ENCODE assay signal across 8 cellular contexts in the genomic region with DNA sequence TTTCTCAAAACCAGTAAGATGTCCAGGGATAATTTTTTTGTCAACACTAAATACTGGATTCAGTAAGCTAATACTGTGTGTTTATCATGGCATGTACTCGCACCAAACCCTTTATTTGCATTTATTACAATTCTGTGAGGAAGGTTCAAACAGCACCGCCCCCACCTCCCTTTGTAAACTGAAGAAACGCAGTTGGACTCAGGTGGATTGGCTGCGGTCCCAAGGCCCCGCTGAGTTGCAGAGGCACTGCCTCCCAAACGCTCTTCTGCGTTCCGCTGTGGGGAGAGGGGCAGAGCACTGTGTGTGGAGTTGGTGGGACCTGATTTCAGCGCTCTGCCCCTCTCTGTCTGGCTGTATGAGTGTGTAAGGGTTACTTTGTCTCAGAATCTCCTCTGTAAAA. TPM values are rescaled to one million over a fixed set of nuclear protein-coding genes. Genes with fewer than 3 reads are reported as not detected.
A peak's percentile ranks its signal among the peaks of the same experiment; 100 is the strongest.
DNase-seq lines count a peak whose midpoint lies in the region; ATAC-seq and TF ChIP-seq lines count a peak whose summit lies in the region.

No MANE protein-coding gene starts in this region.

- peaks cover 22% of the 10 kb centered on the region for H3K4me1 Mint-ChIP-seq in activated CD8-positive, alpha-beta T cell treated with anti-CD3 and anti-CD28 coated beads, Interleukin-2, amount 10 ng/mL, durations not matched to agents 7 days and 5 days (ENCODE audit: low read depth)
- peaks cover 4 to 23% (median 12%) of the 10 kb centered on the region in 4 donors for H3K4me1 Mint-ChIP-seq in naive thymus-derived CD8-positive, alpha-beta T cell

- H3K4me3 Mint-ChIP-seq in activated CD8-positive, alpha-beta T cell treated with anti-CD3 and anti-CD28 coated beads, Interleukin-2, amount 10 ng/mL, durations not matched to agents 7 days and 5 days = peak overlapping the region; percentile 88
- peak overlapping the region; percentile 66 to 90 (median 82) for H3K4me3 Mint-ChIP-seq in naive thymus-derived CD8-positive, alpha-beta T cell

- no peaks in the 10 kb centered on the region for H3K9me3 Mint-ChIP-seq in activated CD8-positive, alpha-beta T cell treated with anti-CD3 and anti-CD28 coated beads, Interleukin-2, amount 10 ng/mL, durations not matched to agents 7 days and 5 days (ENCODE audit: insufficient read depth)
- H3K9me3 Mint-ChIP-seq in naive thymus-derived CD8-positive, alpha-beta T cell = no peaks in the 10 kb centered on the region

- H3K4me3 ChIP-seq in GM06990 (replicated peaks; ENCODE audit: low read depth, low read length) (peak overlapping the region; percentile 75), Karpas-422 (ENCODE audit: low read length) (peak overlapping the region; percentile 75)

- DNase-seq in GM06990 (ENCODE audit: extremely low read depth, insufficient read length) = peak; percentile 46
- DNase-seq in Karpas-422 = no peak
- DNase-seq in activated CD8-positive, alpha-beta T cell treated with anti-CD3 and anti-CD28 coated beads, Interleukin-2, amount 10 ng/mL, durations not matched to agents 7 days and 5 days = no peak
- DNase-seq in naive thymus-derived CD8-positive, alpha-beta T cell = no peak
- no peak for DNase-seq in effector CD8-positive, alpha-beta T cell (lab: John Stamatoyannopoulos, UW)
- DNase-seq in ecto neural progenitor cell (ENCODE audit: low spot score) = no peak
- no peak for DNase-seq in SKM-1 (lab: John Stamatoyannopoulos, UW; ENCODE audit: unreplicated experiment)

- H3K4me1 ChIP-seq in Karpas-422 (ENCODE audit: low read length) = peaks cover 20% of the 10 kb centered on the region

- CTCF ChIA-PET in activated CD8-positive, alpha-beta T cell treated with anti-CD3 and anti-CD28 coated beads, Interleukin-2, amount 10 ng/mL, durations not matched to agents 7 days and 5 days (lab: Charles Lee) = interaction anchor here (0.7 to 7.3 kb wide), 27 partner anchors 8 to 599 kb away, joined by 3 to 154 read pairs (median 5); a partner anchor contains a TSS

- no peaks in the 10 kb centered on the region for H4K20me1 ChIP-seq in Karpas-422 (ENCODE audit: insufficient read depth, low read depth, low read length)

- H3K9ac ChIP-seq in Karpas-422 (ENCODE audit: low read length) = peak overlapping the region; percentile 95

- TF ChIP-seq CTCF in GM06990 (IDR thresholded peaks at IDR 0.05; ENCODE audit: insufficient read depth, low read length, poor library complexity, severe bottlenecking) = no peak

- peaks cover 52% of the 10 kb centered on the region for H3K36me3 Mint-ChIP-seq in activated CD8-positive, alpha-beta T cell treated with anti-CD3 and anti-CD28 coated beads, Interleukin-2, amount 10 ng/mL, durations not matched to agents 7 days and 5 days (ENCODE audit: low read depth)
- peaks cover 0 to 21% (median 0%) of the 10 kb centered on the region in 3 donors for H3K36me3 Mint-ChIP-seq in naive thymus-derived CD8-positive, alpha-beta T cell

- no peaks in the 10 kb centered on the region for H3K9me2 ChIP-seq in Karpas-422 (replicated peaks; ENCODE audit: insufficient read depth, low read length)

- H3K36me3 ChIP-seq in GM06990 (ENCODE audit: control insufficient read depth, insufficient read depth, low read length) (peaks cover 27% of the 10 kb centered on the region), Karpas-422 (ENCODE audit: insufficient read depth, low read length) (peaks cover 5% of the 10 kb centered on the region)

- H3K79me2 ChIP-seq in Karpas-422 (ENCODE audit: low read length) = peaks cover 20% of the 10 kb centered on the region

- no peak for ATAC-seq in activated CD8-positive, alpha-beta T cell treated with anti-CD3 and anti-CD28 coated beads, Interleukin-2, amount 10 ng/mL, durations not matched to agents 7 days and 5 days
- no peak for ATAC-seq in naive thymus-derived CD8-positive, alpha-beta T cell
- ATAC-seq in GM18867 (IDR thresholded peaks at IDR 0.05; ENCODE audit: unreplicated experiment) = no peak

- H3K27me3 Mint-ChIP-seq in activated CD8-positive, alpha-beta T cell treated with anti-CD3 and anti-CD28 coated beads, Interleukin-2, amount 10 ng/mL, durations not matched to agents 7 days and 5 days (ENCODE audit: low read depth) = no peaks in the 10 kb centered on the region
- no peaks in the 10 kb centered on the region for H3K27me3 Mint-ChIP-seq in naive thymus-derived CD8-positive, alpha-beta T cell

- POLR2A ChIA-PET in activated CD8-positive, alpha-beta T cell treated with anti-CD3 and anti-CD28 coated beads, Interleukin-2, amount 10 ng/mL, durations not matched to agents 7 days and 5 days (lab: Charles Lee) = interaction anchor here (0.6 to 4.6 kb wide), 8 partner anchors 10 to 761 kb away, joined by 3 to 93 read pairs (median 6); a partner anchor contains a TSS
- POLR2A ChIA-PET in naive thymus-derived CD8-positive, alpha-beta T cell (lab: Charles Lee) = interaction anchor here (0.6 to 4.4 kb wide), 3 partner anchors 22 to 66 kb away, joined by 4 to 56 read pairs (median 6); a partner anchor contains a TSS

- H3K27ac ChIP-seq in Karpas-422 (ENCODE audit: low read length) = peak overlapping the region; percentile 93; the same call in 1 of the 2 replicates

- peak overlapping the region; percentile 97 for H3K27ac Mint-ChIP-seq in activated CD8-positive, alpha-beta T cell treated with anti-CD3 and anti-CD28 coated beads, Interleukin-2, amount 10 ng/mL, durations not matched to agents 7 days and 5 days
- H3K27ac Mint-ChIP-seq in naive thymus-derived CD8-positive, alpha-beta T cell = peak overlapping the region in 8 of 10 donors; percentile 20 to 97 (median 44)

- H3K9me3 ChIP-seq in Karpas-422 (ENCODE audit: low read length) = no peaks in the 10 kb centered on the region

- no peak overlapping the region for H2AFZ ChIP-seq in Karpas-422 (ENCODE audit: low read length)

- peak overlapping the region; percentile 97 for H3K4me2 ChIP-seq in Karpas-422 (ENCODE audit: low read depth, low read length, poor library complexity, severe bottlenecking)

- H3K27me3 ChIP-seq in GM06990 (replicated peaks; ENCODE audit: control insufficient read depth, insufficient read depth, low read length) = no peaks in the 10 kb centered on the region
- H3K27me3 ChIP-seq in Karpas-422 (ENCODE audit: low read length) = no peaks in the 10 kb centered on the region

RNA-seq across cellular contexts. Expression of a gene that starts 1.2 kb away (rescaled TPM):
- total RNA-seq in Karpas-422 (2014; rRNA removed; shearing (Covaris generic); ENCODE audit: low replicate concordance) = 25.3 and 32.9 TPM in 2 replicates
- 10 to 100 TPM; 30.1 to 31.9 TPM for total RNA-seq in activated CD8-positive, alpha-beta T cell treated with anti-CD3 and anti-CD28 coated beads, Interleukin-2, amount 10 ng/mL, durations not matched to agents 7 days and 5 days
- 10 to 100 TPM; 15.7 to 15.8 TPM for total RNA-seq in naive thymus-derived CD8-positive, alpha-beta T cell
- 1 to 10 TPM; 2.2 to 4.7 (median 3.1) TPM for polyA plus RNA-seq in naive thymus-derived CD8-positive, alpha-beta T cell

RNA-seq across cellular contexts. Expression of a gene that starts 20.8 kb away (rescaled TPM):
- 25.1 and 58.0 TPM in 2 replicates for total RNA-seq in Karpas-422 (2014; rRNA removed; shearing (Covaris generic); ENCODE audit: low replicate concordance)
- total RNA-seq in activated CD8-positive, alpha-beta T cell treated with anti-CD3 and anti-CD28 coated beads, Interleukin-2, amount 10 ng/mL, durations not matched to agents 7 days and 5 days = 10 to 100 TPM; 74.6 to 81.4 TPM
- 10 to 100 TPM; 53.7 to 57.9 TPM for total RNA-seq in naive thymus-derived CD8-positive, alpha-beta T cell
- 10 to 100 TPM; 53.4 to 73.7 (median 70.3) TPM for polyA plus RNA-seq in naive thymus-derived CD8-positive, alpha-beta T cell

RNA-seq across cellular contexts. Expression of a gene that starts 23.6 kb away (rescaled TPM):
- 15.9 and 39.1 TPM in 2 replicates for total RNA-seq in Karpas-422 (2014; rRNA removed; shearing (Covaris generic); ENCODE audit: low replicate concordance)
- total RNA-seq in activated CD8-positive, alpha-beta T cell treated with anti-CD3 and anti-CD28 coated beads, Interleukin-2, amount 10 ng/mL, durations not matched to agents 7 days and 5 days = 10 to 100 TPM; 23.8 to 26.9 TPM
- 10 to 100 TPM; 30.1 to 31.8 TPM for total RNA-seq in naive thymus-derived CD8-positive, alpha-beta T cell
- polyA plus RNA-seq in naive thymus-derived CD8-positive, alpha-beta T cell = 10 to 100 TPM; 34.1 to 47.6 (median 45.5) TPM

RNA-seq across cellular contexts. Expression of a gene that starts 38.4 kb away (rescaled TPM):
- total RNA-seq in Karpas-422 (2014; rRNA removed; shearing (Covaris generic); ENCODE audit: low replicate concordance) = 87.5 and 95.5 TPM in 2 replicates
- total RNA-seq in activated CD8-positive, alpha-beta T cell treated with anti-CD3 and anti-CD28 coated beads, Interleukin-2, amount 10 ng/mL, durations not matched to agents 7 days and 5 days = 100 to 1,000 TPM; 180 to 189 TPM
- 1 to 10 TPM; 4.4 to 5.0 TPM for total RNA-seq in naive thymus-derived CD8-positive, alpha-beta T cell
- 1 to 10 TPM in 2 of 3 donors, under 1 TPM in 1; 0.77 to 2.3 (median 1.2) TPM for polyA plus RNA-seq in naive thymus-derived CD8-positive, alpha-beta T cell

RNA-seq across cellular contexts. Expression of a gene that starts 52.8 kb away (rescaled TPM):
- 27.4 and 60.8 TPM in 2 replicates for total RNA-seq in Karpas-422 (2014; rRNA removed; shearing (Covaris generic); ENCODE audit: low replicate concordance)
- 10 to 100 TPM; 82.7 to 97.7 TPM for total RNA-seq in activated CD8-positive, alpha-beta T cell treated with anti-CD3 and anti-CD28 coated beads, Interleukin-2, amount 10 ng/mL, durations not matched to agents 7 days and 5 days
- 100 to 1,000 TPM; 126 to 139 TPM for total RNA-seq in naive thymus-derived CD8-positive, alpha-beta T cell
- polyA plus RNA-seq in naive thymus-derived CD8-positive, alpha-beta T cell = 1 to 10 TPM; 3.1 to 8.6 (median 3.7) TPM
